ENCODE assay signal across 13 cellular contexts in genomic region chr2:1927896-1928568, GRCh38.
A peak's percentile ranks its signal among the peaks of the same experiment; 100 is the strongest.
DNase-seq lines count a peak whose midpoint lies in the region; ATAC-seq and TF ChIP-seq lines count a peak whose summit lies in the region.
"Had no signal": no experiment of that assay in that cellular context is flagged by ENCODE, and none has a peak within 500 bp of the region (broad histone marks: within the 10 kb centered on the region; RNA-seq: fewer than 3 reads in every experiment).

No MANE protein-coding gene starts in this region.

- no peak for TF ChIP-seq CTCF in Panc1 (IDR thresholded peaks at IDR 0.05)

- H3K4me3 ChIP-seq in Panc1 (ENCODE audit: low read depth in 2 of 2, low read length in 2 of 2), result no peak overlapping the region

- DNase-seq in Panc1 (ENCODE audit: low read depth, low spot score), result no peak
- no peak for DNase-seq in stimulated activated naive CD8-positive, alpha-beta T cell treated with anti-CD3 and anti-CD28 coated beads, Interleukin-15, Interleukin-2, amounts not matched to agents 100 U/mL and 50 U/mL, for 24 hours
- DNase-seq in nucleus accumbens (lab: John Stamatoyannopoulos, UW), result no peak
- DNase-seq in stimulated activated naive CD4-positive, alpha-beta T cell treated with Interleukin-2 at 50 U/mL for 16 hours (lab: John Stamatoyannopoulos, UW), result no peak
- DNase-seq in NK-92 treated with Interleukin-12 subunit alpha and Interleukin-12 subunit beta, amount 100 ng/mL, for 24 hours (lab: John Stamatoyannopoulos, UW), result no peak
- DNase-seq in NOMO-1 treated with DMSO at 0.1 percent for 48 hours (lab: John Stamatoyannopoulos, UW; ENCODE audit: unreplicated experiment), result no peak
- DNase-seq: CD4-positive, alpha-beta memory T cell; DMS79; GOT3; H9 had no signal

- no peaks in the 10 kb centered on the region for H3K9me3 ChIP-seq in Panc1 (ENCODE audit: control insufficient read depth, insufficient read depth, low read depth, low read length)

- intact Hi-C loops in Panc1 (cut with micrococcal nuclease; ENCODE audit: unreplicated experiment), result no loop called here

- peaks cover 11% of the 10 kb centered on the region; the same call in 1 of the 2 replicates for H3K27me3 ChIP-seq in Panc1 (ENCODE audit: control insufficient read depth, insufficient read depth, low read length)

- no TSS peak for BruUV-seq in Panc1 (replicated peaks; lab: Mats Ljungman, UMichigan)

- CTCF ChIA-PET in Panc1 (lab: Charles Lee), result no interaction called here

- POLR2A ChIA-PET in Panc1 (lab: Charles Lee), result no interaction called here

- no peaks in the 10 kb centered on the region for H3K4me1 ChIP-seq in Panc1 (ENCODE audit: control insufficient read depth, insufficient read depth, low read length)

- H3K36me3 ChIP-seq in Panc1 (ENCODE audit: control insufficient read depth, insufficient read depth, low read length), result no peaks in the 10 kb centered on the region

- H3K27ac ChIP-seq in Panc1 (ENCODE audit: low read length), result no peak overlapping the region
- H3K27ac ChIP-seq: C4-2B had no signal

- in situ Hi-C loops in Panc1 (cut with HindIII; ENCODE audit: low pct_unique_long_range_greater_than_20kb, low sequenced_read_pairs), result no loop called here

- ATAC-seq in Panc1, result peak; percentile 32; the same call in 1 of the 2 replicates
- peak; percentile 31 for ATAC-seq in esophagus mucosa
- peak; percentile 23 for ATAC-seq in stimulated activated naive CD8-positive, alpha-beta T cell treated with anti-CD3 and anti-CD28 coated beads, Interleukin-15, Interleukin-2, amounts not matched to agents 100 U/mL and 50 U/mL, for 24 hours
- ATAC-seq: HepG2 had no signal
